Comparison of ENCODE assay signal across 22 cellular contexts in the genomic region with DNA sequence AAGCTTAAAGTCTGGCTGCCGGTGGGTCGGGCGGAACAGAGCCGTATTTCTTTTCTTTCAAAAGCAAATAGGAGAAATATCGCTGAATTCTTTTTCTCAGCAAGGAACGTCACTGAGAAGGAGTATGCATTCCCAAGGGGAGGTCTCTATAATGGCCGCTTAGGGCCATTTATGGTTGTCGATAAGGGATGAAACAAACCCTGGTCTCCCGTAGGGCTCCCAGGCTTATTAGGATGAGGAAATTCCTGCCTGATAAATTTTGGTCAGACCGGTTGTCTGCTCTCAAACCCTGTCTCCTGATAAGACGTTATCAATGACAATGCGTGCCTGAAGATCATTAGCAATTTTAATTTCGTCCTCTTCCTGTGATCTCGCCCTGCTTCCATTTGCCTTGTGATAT.
"Had no signal": no experiment of that assay in that cellular context is flagged by ENCODE, and none has a peak within 500 bp of the region (broad histone marks: within the 10 kb centered on the region; RNA-seq: fewer than 3 reads in every experiment).

No MANE protein-coding gene starts in this region.

- H3K27ac ChIP-seq: coronary artery, gastroesophageal sphincter, heart left ventricle, lower lobe of right lung, neural progenitor cell, sigmoid colon, testis had no signal

- H3K9ac ChIP-seq: neural progenitor cell had no signal

- H3K36me3 ChIP-seq: gastroesophageal sphincter, heart left ventricle, lower lobe of right lung, neural progenitor cell, sigmoid colon had no signal

- DNase-seq: activated CD4-positive, alpha-beta T cell treated with anti-CD3 and anti-CD28 coated beads, Interleukin-2, amount 10 ng/mL, durations not matched to agents 24 days and 14 days; activated CD8-positive, alpha-beta memory T cell treated with anti-CD3 and anti-CD28 coated beads, Interleukin-2, amount 10 ng/mL, durations not matched to agents 7 days and 5 days; activated CD8-positive, alpha-beta T cell treated with anti-CD3 and anti-CD28 coated beads for 36 hours; activated effector memory CD4-positive, alpha-beta T cell treated with anti-CD3 and anti-CD28 coated beads, Interleukin-2, amount 50 U/mL, for 16 hours; activated naive CD4-positive, alpha-beta T cell treated with anti-CD3 and anti-CD28 coated beads, Interleukin-2, amount 10 ng/mL, durations not matched to agents 7 days and 5 days; activated T-cell treated with anti-CD3 and anti-CD28 coated beads for 4 hours; cerebellar nuclear complex; heart left ventricle; lower lobe of right lung; naive thymus-derived CD4-positive, alpha-beta T cell; posterior cingulate gyrus; sigmoid colon; stimulated activated CD4-positive, alpha-beta T cell treated with anti-CD3 and anti-CD28 coated beads, Interleukin-2, amount 100 ng/mL, for 48 hours; stimulated activated CD8-positive, alpha-beta memory T cell treated with anti-CD3 and anti-CD28 coated beads, Interleukin-4, amount 100 ng/mL, for 48 hours; stimulated activated naive B cell treated with anti-CD40 and anti-IgM and Interleukin-4, amounts not matched to agents 10 μg/mL and 1 μg/mL and 100 μg/mL, for 72 hours; T-helper 17 cell; testis had no signal

- H3K4me2 ChIP-seq: neural progenitor cell, smooth muscle cell had no signal

- H3K4me1 ChIP-seq: gastroesophageal sphincter, heart left ventricle, lower lobe of right lung, neural progenitor cell, sigmoid colon, testis had no signal

- H2AFZ ChIP-seq: neural progenitor cell had no signal

- H3K9me3 ChIP-seq: testis had no signal

- H3K4me3 ChIP-seq: coronary artery, gastroesophageal sphincter, heart left ventricle, lower lobe of right lung, neural progenitor cell, sigmoid colon, smooth muscle cell, testis had no signal

- H3K27me3 ChIP-seq: gastroesophageal sphincter, heart left ventricle, neural progenitor cell, sigmoid colon, testis had no signal

- ATAC-seq: activated CD4-positive, CD25-positive, alpha-beta regulatory T cell treated with anti-CD3 and anti-CD28 coated beads, Interleukin-2, amount 50 U/mL, for 24 hours; activated CD8-positive, alpha-beta memory T cell treated with anti-CD3 and anti-CD28 coated beads, Interleukin-2, amount 10 ng/mL, durations not matched to agents 7 days and 5 days; activated CD8-positive, alpha-beta T cell treated with anti-CD3 and anti-CD28 coated beads for 36 hours; gastroesophageal sphincter; heart left ventricle; lower lobe of right lung; naive thymus-derived CD4-positive, alpha-beta T cell; stimulated activated naive B cell treated with anti-CD40 and anti-IgM and Interleukin-4, amounts not matched to agents 10 μg/mL and 1 μg/mL and 100 μg/mL, for 72 hours; T-helper 17 cell had no signal
